18 cellular contexts compared by ENCODE assay signal in genomic region chr10:9824546-9825164, GRCh38.
DNase-seq lines count a peak whose midpoint lies in the region; ATAC-seq and TF ChIP-seq lines count a peak whose summit lies in the region.
"Had no signal": no experiment of that assay in that cellular context is flagged by ENCODE, and none has a peak within 500 bp of the region (broad histone marks: within the 10 kb centered on the region; RNA-seq: fewer than 3 reads in every experiment).

No MANE protein-coding gene starts in this region.

- no peaks in the 10 kb centered on the region for H3K79me2 ChIP-seq in osteoblast (ENCODE audit: insufficient read depth, low read length)

- no peaks in the 10 kb centered on the region for H3K36me3 Mint-ChIP-seq in glutamatergic neuron (ENCODE audit: unreplicated experiment)
- H3K36me3 Mint-ChIP-seq: activated naive CD4-positive, alpha-beta T cell treated with anti-CD3 and anti-CD28 coated beads, Interleukin-2, amount 50 U/mL, for 72 hours; naive thymus-derived CD8-positive, alpha-beta T cell had no signal

- peak overlapping the region; percentile 31 for H3K27ac Mint-ChIP-seq in glutamatergic neuron (ENCODE audit: unreplicated experiment)
- H3K27ac Mint-ChIP-seq: naive thymus-derived CD8-positive, alpha-beta T cell had no signal

- peaks cover 2% of the 10 kb centered on the region for H3K9me3 ChIP-seq in osteoblast (ENCODE audit: low read depth, low read length)
- H3K9me3 ChIP-seq: breast epithelium had no signal

- no peaks in the 10 kb centered on the region for H3K4me1 ChIP-seq in osteoblast (ENCODE audit: insufficient read depth, low read length)
- H3K4me1 ChIP-seq: breast epithelium had no signal

- H3K4me3 Mint-ChIP-seq in glutamatergic neuron (ENCODE audit: unreplicated experiment): no peak overlapping the region
- H3K4me3 Mint-ChIP-seq: naive thymus-derived CD8-positive, alpha-beta T cell had no signal

- no peak overlapping the region for H3K27ac ChIP-seq in osteoblast (ENCODE audit: low read depth, low read length)
- H3K27ac ChIP-seq: breast epithelium had no signal

- intact Hi-C loops in posterior vena cava (cut with DNase I): no loop called here

- H3K27me3 ChIP-seq in osteoblast (ENCODE audit: insufficient read depth, low read length): no peaks in the 10 kb centered on the region
- H3K27me3 ChIP-seq: breast epithelium had no signal

- H2AFZ ChIP-seq in osteoblast (ENCODE audit: low read length): peak overlapping the region; percentile 60

- H3K4me1 Mint-ChIP-seq in glutamatergic neuron (ENCODE audit: low read depth, unreplicated experiment): peaks cover 7% of the 10 kb centered on the region
- H3K4me1 Mint-ChIP-seq: naive thymus-derived CD8-positive, alpha-beta T cell had no signal

- H3K27me3 Mint-ChIP-seq in glutamatergic neuron (ENCODE audit: unreplicated experiment): no peaks in the 10 kb centered on the region

- H3K4me3 ChIP-seq in NB4 (ENCODE audit: low read depth, low read length) (no peak overlapping the region), osteoblast (ENCODE audit: insufficient read depth, low read length) (no peak overlapping the region)
- H3K4me3 ChIP-seq: breast epithelium had no signal

- no peak for ATAC-seq in HG03520 (IDR thresholded peaks at IDR 0.05; ENCODE audit: unreplicated experiment)
- ATAC-seq: activated naive CD4-positive, alpha-beta T cell treated with anti-CD3 and anti-CD28 coated beads, Interleukin-2, amount 50 U/mL, for 72 hours; naive thymus-derived CD8-positive, alpha-beta T cell; Panc1; SK-N-SH treated with all-trans-retinoic acid at 6 μM for 48 hours had no signal

- no peak overlapping the region for H3K4me2 ChIP-seq in osteoblast (ENCODE audit: insufficient read depth, low read length)

- no peaks in the 10 kb centered on the region for H4K20me1 ChIP-seq in osteoblast (ENCODE audit: insufficient read depth, low read length)

- DNase-seq in GF-D8 (lab: John Stamatoyannopoulos, UW) (peak; percentile 92), NB4 (ENCODE audit: low read depth) (peak; percentile 1), glutamatergic neuron (no peak), osteoblast (ENCODE audit: insufficient read length, low spot score, missing footprints) (no peak), superior temporal gyrus (ENCODE audit: extremely low spot score) (no peak), posterior vena cava (ENCODE audit: low spot score) (no peak), DMS53 (lab: John Stamatoyannopoulos, UW) (no peak)
- DNase-seq: activated CD4-positive, alpha-beta T cell treated with anti-CD3 and anti-CD28 coated beads, Interleukin-2, amount 50 U/mL, for 48 hours; activated T-cell treated with anti-CD3 and anti-CD28 coated beads, Interleukin-2, amount 50 U/mL, for 48 hours; H7; naive thymus-derived CD8-positive, alpha-beta T cell; NCI-H2029 treated with DMSO at 0.1 percent for 48 hours; NCI-H69 had no signal

- no peak for TF ChIP-seq POLR2A in NB4 (IDR thresholded peaks at IDR 0.05; ENCODE audit: extremely low read depth, insufficient read length)

- peaks cover 2% of the 10 kb centered on the region for H3K9me3 Mint-ChIP-seq in glutamatergic neuron (ENCODE audit: unreplicated experiment)

- H3K36me3 ChIP-seq in osteoblast (ENCODE audit: insufficient read depth, low read length): no peaks in the 10 kb centered on the region
- H3K36me3 ChIP-seq: breast epithelium had no signal

- no peak for TF ChIP-seq CTCF in NB4 (IDR thresholded peaks at IDR 0.05; ENCODE audit: low read depth, low read length)
- no peak for TF ChIP-seq CTCF in glutamatergic neuron (IDR thresholded peaks at IDR 0.05; ENCODE audit: partially characterized antibody, unreplicated experiment)
- TF ChIP-seq CTCF in osteoblast (IDR thresholded peaks at IDR 0.05; ENCODE audit: extremely low read depth, low read depth, low read length): no peak

Comparison
In these comparisons a context has a peak if more than half of its experiments do, and no peak if none do; other contexts are left out.
1. DNase-seq: peak in GF-D8 (single experiment) and NB4 (single experiment); none in glutamatergic neuron (single experiment), osteoblast (single experiment), superior temporal gyrus (single experiment), posterior vena cava (single experiment) and DMS53 (single experiment).